ENCODE assay signal across 8 cellular contexts in genomic region chr2:135948642-135949355, GRCh38. TPM values are rescaled to one million over a fixed set of nuclear protein-coding genes. Genes with fewer than 3 reads are reported as not detected.
A peak's percentile ranks its signal among the peaks of the same experiment; 100 is the strongest.
DNase-seq lines count a peak whose midpoint lies in the region; ATAC-seq, FAIRE-seq and TF ChIP-seq lines count a peak whose summit lies in the region.

No MANE protein-coding gene starts in this region.

- H3K4me1 ChIP-seq in urinary bladder (ENCODE audit: insufficient read depth), result no peaks in the 10 kb centered on the region
- H3K4me1 ChIP-seq in right cardiac atrium (ENCODE audit: control insufficient read depth, insufficient read depth, low read length), result peaks cover 3% of the 10 kb centered on the region

- H3K27me3 ChIP-seq in right cardiac atrium (ENCODE audit: control insufficient read depth, insufficient read depth), result no peaks in the 10 kb centered on the region

- DNase-seq in SW 1271 (lab: John Stamatoyannopoulos, UW) (peak; percentile 27 to 92), NCI-H1092 (lab: John Stamatoyannopoulos, UW) (no peak), NCI-H2029 treated with DMSO at 0.1 percent for 48 hours (lab: John Stamatoyannopoulos, UW) (no peak), right cardiac atrium (no peak)

- peak overlapping the region; percentile 45 for H3K27ac ChIP-seq in urinary bladder (ENCODE audit: low read depth)
- no peak overlapping the region for H3K27ac ChIP-seq in right cardiac atrium (ENCODE audit: low read length)

- H3K36me3 ChIP-seq in urinary bladder (ENCODE audit: insufficient read depth), result no peaks in the 10 kb centered on the region

- H3K4me3 ChIP-seq in urinary bladder (ENCODE audit: low read depth, low read length) (no peak overlapping the region), right cardiac atrium (ENCODE audit: low read length) (no peak overlapping the region)

- ATAC-seq in GM18505 (IDR thresholded peaks at IDR 0.05; ENCODE audit: unreplicated experiment) (peak; percentile 80), HG02798 (IDR thresholded peaks at IDR 0.05; ENCODE audit: poor library complexity, unreplicated experiment) (peak; percentile 53), right cardiac atrium (no peak)

- no peaks in the 10 kb centered on the region for H3K9me3 ChIP-seq in right cardiac atrium (ENCODE audit: control insufficient read depth, low read length)

- FAIRE-seq in endometrium (lab: Jason Lieb, UNC), result peak; percentile 48

- intact Hi-C loops in right cardiac atrium (cut with DNase I), result no loop called here

- no peak for TF ChIP-seq POLR2A in GM18505 (IDR thresholded peaks at IDR 0.05; ENCODE audit: borderline replicate concordance, extremely low read depth, insufficient read depth, insufficient read length)

- WGBS in urinary bladder, result 89% methylated on average over 9 of the region's 9 CpGs
- 90% methylated on average over 9 of the region's 9 CpGs for WGBS in right cardiac atrium

RNA-seq across cellular contexts. Expression of gene DARS1, which starts 36.6 kb away (rescaled TPM):
- total RNA-seq in urinary bladder, result 106 TPM
- polyA plus RNA-seq in urinary bladder, result 70.8 TPM
- 10 to 100 TPM; 50.0 to 56.0 (median 54.3) TPM for total RNA-seq in right cardiac atrium
- polyA plus RNA-seq in right cardiac atrium, result 63.4 TPM

Comparison
In these comparisons a context has a peak if more than half of its experiments do, and no peak if none do; other contexts are left out.
1. ATAC-seq: peak in GM18505 (single experiment) and HG02798 (single experiment); none in right cardiac atrium (0 of 2).
2. DNase-seq: peak in SW 1271 (2 of 2); none in NCI-H1092 (single experiment), NCI-H2029 treated with DMSO at 0.1 percent for 48 hours (single experiment) and right cardiac atrium (0 of 3).